ENCODE assay signal across 1 cellular context in the genomic region with DNA sequence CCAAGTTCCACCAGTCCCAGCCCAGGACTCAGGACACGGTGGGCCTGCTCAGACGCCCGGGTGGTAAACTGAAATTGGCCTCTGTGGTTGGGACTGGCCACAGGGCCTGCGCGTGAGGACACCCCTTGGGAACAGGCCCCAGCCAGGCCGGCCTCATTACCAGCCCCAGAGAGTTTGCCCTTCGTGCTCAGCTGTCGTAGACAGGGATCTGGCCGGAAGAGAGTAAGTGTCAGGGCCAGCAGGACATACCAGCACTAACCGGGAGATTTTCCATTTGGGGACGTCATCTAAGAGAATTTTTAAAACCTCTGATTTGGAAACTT.
TF ChIP-seq lines count a peak whose summit lies in the region.

No MANE protein-coding gene starts in this region.

TF ChIP-seq in A549, 52 proteins besides CTCF, POLR2A, EP300 and RAD21:
- TF ChIP-seq BCL3 (IDR thresholded peaks at IDR 0.05) (no peak), PHF8 (IDR thresholded peaks at IDR 0.05; ENCODE audit: borderline replicate concordance, low read depth) (no peak), MAZ (IDR thresholded peaks at IDR 0.05; ENCODE audit: borderline replicate concordance, low read depth, low read length) (no peak), HEYL (CRISPR knock-in tag; IDR thresholded peaks at IDR 0.05) (no peak), HDAC2 (IDR thresholded peaks at IDR 0.05) (no peak)
